In genomic region chr18:6370410-6370809, GRCh38 we compare ENCODE assay signal across 1 cellular context.
TF ChIP-seq lines count a peak whose summit lies in the region.

No MANE protein-coding gene starts in this region.

TF ChIP-seq in HEK293, 187 proteins besides CTCF, POLR2A, EP300 and RAD21 (continued from another document):
- TF ChIP-seq PATZ1 (tag by site-specific recombination; IDR thresholded peaks at IDR 0.05) (peak; percentile 90), ZNF624 (tag by site-specific recombination; IDR thresholded peaks at IDR 0.05) (no peak), KLF16 (tag by site-specific recombination; IDR thresholded peaks at IDR 0.05) (no peak), ZFHX2 (tag by site-specific recombination; conservative IDR thresholded peaks at IDR 0.05) (peak; percentile 75), ZNF184 (tag by site-specific recombination; IDR thresholded peaks at IDR 0.05) (0 out of 2 replicates have a peak, but pooled peaks have one; percentile 24), GFI1B (tag by site-specific recombination; IDR thresholded peaks at IDR 0.05) (no peak), PRDM10 (tag by site-specific recombination; IDR thresholded peaks at IDR 0.05) (peak; percentile 76), ZNF350 (tag by site-specific recombination; IDR thresholded peaks at IDR 0.05) (no peak), ZNF274 (IDR thresholded peaks at IDR 0.05; ENCODE audit: low read length) (no peak), ZNF274 (tag by site-specific recombination; IDR thresholded peaks at IDR 0.05; ENCODE audit: borderline replicate concordance) (no peak)
